In the genomic region with DNA sequence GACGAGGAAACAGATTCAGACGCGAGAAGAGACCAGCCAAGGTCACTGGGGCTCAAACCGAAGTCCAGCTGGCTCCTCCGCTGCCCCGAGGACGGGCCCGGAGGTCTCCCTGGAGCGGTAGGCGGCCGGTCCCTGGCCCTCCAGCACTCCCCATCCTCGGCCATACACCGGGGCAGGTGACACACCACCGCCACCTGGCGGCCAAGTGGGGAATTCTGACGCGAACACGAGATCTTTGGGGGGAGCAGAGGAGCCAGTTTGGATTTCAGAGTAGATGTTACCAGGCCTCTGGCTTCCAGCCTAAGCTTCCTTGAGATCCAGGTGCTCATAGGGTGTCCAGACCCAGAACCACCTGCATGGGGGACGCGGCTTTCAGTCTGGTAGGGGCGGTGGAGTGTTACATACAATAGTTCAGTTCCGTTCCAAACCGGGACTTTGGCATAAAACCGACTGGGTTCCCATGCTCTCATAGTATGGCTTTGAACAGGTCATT, we compare ENCODE assay signal across 8 cellular contexts. TPM values are rescaled to one million over a fixed set of nuclear protein-coding genes. Genes with fewer than 3 reads are reported as not detected.
DNase-seq lines count a peak whose midpoint lies in the region; ATAC-seq and TF ChIP-seq lines count a peak whose summit lies in the region.

No MANE protein-coding gene starts in this region.

- H3K4me3 ChIP-seq in Peyer's patch (no peak overlapping the region), foreskin fibroblast (ENCODE audit: low read depth in 1 of 2, low read length in 2 of 2) (no peak overlapping the region), testis (peak overlapping the region in 1 of 2 donors; percentile 9)

- intact Hi-C loops in testis (cut with DNase I; ENCODE audit: low total_unique reads), result loop anchor here (10.0 kb wide), 1 partner anchor 394 kb away; no protein-coding TSS in a partner anchor

- H3K9me3 ChIP-seq in Peyer's patch (no peaks in the 10 kb centered on the region), testis (no peaks in the 10 kb centered on the region)

- WGBS in testis, 2 donors, result 12 to 24% methylated on average over 11 to 24 of the region's 24 CpGs

- peak; percentile 56 to 96 (median 73) for TF ChIP-seq CTCF in Peyer's patch (IDR thresholded peaks at IDR 0.05)
- peak; percentile 94 for TF ChIP-seq CTCF in foreskin fibroblast (IDR thresholded peaks at IDR 0.05; ENCODE audit: low read depth, low read length)
- TF ChIP-seq CTCF in omental fat pad (IDR thresholded peaks at IDR 0.05), result peak in 1 of 3 donors; percentile 18
- peak; percentile 75 to 96 (median 89) for TF ChIP-seq CTCF in testis (IDR thresholded peaks at IDR 0.05)

- H3K36me3 ChIP-seq in Peyer's patch, result no peaks in the 10 kb centered on the region
- no peaks in the 10 kb centered on the region for H3K36me3 ChIP-seq in testis (ENCODE audit: low read depth, missing control alignments)

- peak; percentile 73 for DNase-seq in COLO829 (ENCODE audit: low spot score)
- peak; percentile 38 for DNase-seq in HT1080 (ENCODE audit: low read depth)
- peak; percentile 64 to 80 (median 74) for DNase-seq in Peyer's patch
- DNase-seq in activated T-helper 1 cell treated with Interleukin-2 at 50 U/mL for 16 hours (ENCODE audit: low read depth), result peak; percentile 54
- DNase-seq in foreskin fibroblast, result peak; percentile 29 to 77
- DNase-seq in omental fat pad (ENCODE audit: low spot score), result peak; percentile 54
- DNase-seq in testis, result peak; percentile 80
- no peak for DNase-seq in GOT3 (lab: John Stamatoyannopoulos, UW)

- TF ChIP-seq POLR2A in Peyer's patch (IDR thresholded peaks at IDR 0.05) (no peak), testis (IDR thresholded peaks at IDR 0.05) (no peak)

- ATAC-seq in omental fat pad (ENCODE audit: low FRiP score), result no peak

- H3K4me1 ChIP-seq in Peyer's patch, result peaks cover 0 to 4% (median 0%) of the 10 kb centered on the region in 4 donors
- no peaks in the 10 kb centered on the region for H3K4me1 ChIP-seq in testis

- H3K27me3 ChIP-seq in Peyer's patch (no peaks in the 10 kb centered on the region), testis (no peaks in the 10 kb centered on the region)

- H3K27ac ChIP-seq in Peyer's patch (no peak overlapping the region), testis (no peak overlapping the region)

RNA-seq across cellular contexts. Expression of gene BPIFB1, which starts 16.1 kb away (rescaled TPM):
- total RNA-seq in HT1080 (2014; rRNA removed; shearing (Covaris generic)), result not detected in 2 replicates
- polyA plus RNA-seq in HT1080 (2015; cell fraction: cytosol; rRNA removed), result not detected in 2 replicates
- not detected in 2 replicates for polyA plus RNA-seq in HT1080 (2015; cell fraction: nucleus; rRNA removed)
- total RNA-seq in Peyer's patch (not detected), omental fat pad (not detected), testis (1 to 10 TPM; 1.6 to 5.5 TPM)
- 5.8 TPM for polyA plus RNA-seq in testis (ENCODE audit: insufficient read depth, low read depth, low replicate concordance)
